ENCODE assay signal across 1 cellular context in the genomic region with DNA sequence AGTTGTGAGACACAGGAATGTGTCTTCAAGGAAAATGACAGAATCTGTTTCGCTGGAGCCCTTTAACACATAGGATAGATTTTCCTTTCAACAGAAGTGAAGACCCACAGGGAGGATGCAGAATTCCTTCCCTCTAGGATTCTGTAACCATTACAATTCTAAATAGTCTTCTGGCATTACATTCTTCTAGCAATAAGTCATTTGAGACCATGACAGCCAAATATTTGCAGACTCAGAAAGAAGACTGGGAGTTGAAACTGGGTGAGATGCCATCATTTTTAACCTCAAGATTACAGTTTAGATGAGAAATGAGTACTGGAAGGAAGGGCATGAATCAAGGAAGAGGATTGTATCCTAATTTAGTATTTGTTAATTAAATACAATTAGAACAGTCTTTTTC.
TF ChIP-seq lines count a peak whose summit lies in the region.

No MANE protein-coding gene starts in this region.

TF ChIP-seq in IMR-90, 13 proteins besides CTCF, POLR2A, EP300 and RAD21:
- 0 out of 2 replicates have a peak, but pooled peaks have one; percentile 13 for TF ChIP-seq MAFK (IDR thresholded peaks at IDR 0.05; ENCODE audit: low read depth, low read length)
- TF ChIP-seq, protein P1, sequence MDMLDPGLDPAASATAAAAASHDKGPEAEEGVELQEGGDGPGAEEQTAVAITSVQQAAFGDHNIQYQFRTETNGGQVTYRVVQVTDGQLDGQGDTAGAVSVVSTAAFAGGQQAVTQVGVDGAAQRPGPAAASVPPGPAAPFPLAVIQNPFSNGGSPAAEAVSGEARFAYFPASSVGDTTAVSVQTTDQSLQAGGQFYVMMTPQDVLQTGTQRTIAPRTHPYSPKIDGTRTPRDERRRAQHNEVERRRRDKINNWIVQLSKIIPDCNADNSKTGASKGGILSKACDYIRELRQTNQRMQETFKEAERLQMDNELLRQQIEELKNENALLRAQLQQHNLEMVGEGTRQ (IDR thresholded peaks at IDR 0.05; ENCODE audit: low read depth, low read length) = no peak
